Comparison of ENCODE assay signal across 20 cellular contexts in genomic region chr22:20089977-20090729, GRCh38. TPM values are rescaled to one million over a fixed set of nuclear protein-coding genes. Genes with fewer than 3 reads are reported as not detected.
A peak's percentile ranks its signal among the peaks of the same experiment; 100 is the strongest.
DNase-seq lines count a peak whose midpoint lies in the region; ATAC-seq, FAIRE-seq and TF ChIP-seq lines count a peak whose summit lies in the region.
"Had no signal": no experiment of that assay in that cellular context is flagged by ENCODE, and none has a peak within 500 bp of the region (broad histone marks: within the 10 kb centered on the region; RNA-seq: fewer than 3 reads in every experiment).

No MANE protein-coding gene starts in this region.

- POLR2A ChIA-PET in CD4-positive, alpha-beta T cell (lab: Charles Lee), result interaction anchor here (0.9 kb wide), 1 partner anchor 18 kb away, joined by 3 read pairs; no protein-coding TSS in a partner anchor

- H3K36me3 ChIP-seq in endodermal cell (ENCODE audit: control insufficient read depth, insufficient read depth, low read length), result peaks cover 100% of the 10 kb centered on the region

- no peaks in the 10 kb centered on the region for H3K4me1 ChIP-seq in endodermal cell (ENCODE audit: control insufficient read depth, insufficient read depth, low read length)

- H3K36me3 Mint-ChIP-seq in CD4-positive, alpha-beta T cell (ENCODE audit: low read depth), result peaks cover 96% of the 10 kb centered on the region
- H3K36me3 Mint-ChIP-seq in HFFc6 (ENCODE audit: low read depth) (peaks cover 61% of the 10 kb centered on the region), nephron progenitor cell (ENCODE audit: low read depth) (peaks cover 94% of the 10 kb centered on the region), endodermal cell (ENCODE audit: low read depth) (peaks cover 98% of the 10 kb centered on the region)
- peaks cover 100% of the 10 kb centered on the region for H3K36me3 Mint-ChIP-seq in dendritic cell treated with granulocyte-macrophage colony-stimulating factor and Interleukin-4, amounts not matched to agents 40 ng/mL and 50 ng/mL, for 4 days (ENCODE audit: low read depth)

- no peak for ATAC-seq in CD4-positive, alpha-beta T cell (ENCODE audit: poor library complexity)
- ATAC-seq in HG02870 (IDR thresholded peaks at IDR 0.05; ENCODE audit: unreplicated experiment), result no peak
- ATAC-seq: Panc1, right lobe of liver had no signal

- H3K9me3 Mint-ChIP-seq in CD4-positive, alpha-beta T cell, result no peaks in the 10 kb centered on the region
- H3K9me3 Mint-ChIP-seq in HFFc6, result no peaks in the 10 kb centered on the region
- H3K9me3 Mint-ChIP-seq in dendritic cell treated with granulocyte-macrophage colony-stimulating factor and Interleukin-4, amounts not matched to agents 40 ng/mL and 50 ng/mL, for 4 days, result no peaks in the 10 kb centered on the region
- no peaks in the 10 kb centered on the region for H3K9me3 Mint-ChIP-seq in nephron progenitor cell
- H3K9me3 Mint-ChIP-seq in endodermal cell, result no peaks in the 10 kb centered on the region
- H3K9me3 Mint-ChIP-seq: activated T-helper 1 cell treated with anti-CD3 and anti-CD28 coated beads, Interleukin-12 subunit alpha, Interleukin-12 subunit beta, Interleukin-2, Interleukin-4 antibody, amounts not matched to agents 30 ng/mL and 10 ng/mL and 1 ng/mL, durations not matched to agents 14 hours and 24 hours and 36 hours; neural crest cell had no signal

- WGBS in endodermal cell (ENCODE audit: insufficient coverage in 1 of 2, insufficient read length in 1 of 2), 2 experiments, result 92 to 99% methylated on average over 10 to 11 of the region's 11 CpGs

- TF ChIP-seq CTCF in CD4-positive, alpha-beta T cell (IDR thresholded peaks at IDR 0.05), result no peak
- TF ChIP-seq CTCF in HFFc6 (IDR thresholded peaks at IDR 0.05) (no peak), nephron progenitor cell (IDR thresholded peaks at IDR 0.05) (no peak), endodermal cell (conservative IDR thresholded peaks at IDR 0.05) (no peak)

- FAIRE-seq in H54 (lab: Jason Lieb, UNC), result no peak
- FAIRE-seq: TTC549 had no signal

- H3K9ac ChIP-seq in endodermal cell (ENCODE audit: extremely low read depth, low read length, poor library complexity, severe bottlenecking), result no peak overlapping the region

- H3K4me3 ChIP-seq in endodermal cell (ENCODE audit: low read length), result no peak overlapping the region
- H3K4me3 ChIP-seq: right lobe of liver, thyroid gland had no signal

- peak overlapping the region; percentile 64 for H3K27ac Mint-ChIP-seq in CD4-positive, alpha-beta T cell
- H3K27ac Mint-ChIP-seq in HFFc6 (peak overlapping the region; percentile 59), nephron progenitor cell (peak overlapping the region; percentile 66), endodermal cell (no peak overlapping the region)
- peak overlapping the region; percentile 6 for H3K27ac Mint-ChIP-seq in dendritic cell treated with granulocyte-macrophage colony-stimulating factor and Interleukin-4, amounts not matched to agents 40 ng/mL and 50 ng/mL, for 4 days
- H3K27ac Mint-ChIP-seq: activated T-helper 1 cell treated with anti-CD3 and anti-CD28 coated beads, Interleukin-12 subunit alpha, Interleukin-12 subunit beta, Interleukin-2, Interleukin-4 antibody, amounts not matched to agents 30 ng/mL and 10 ng/mL and 1 ng/mL, durations not matched to agents 14 hours and 24 hours and 36 hours had no signal

- no peaks in the 10 kb centered on the region for H3K27me3 Mint-ChIP-seq in CD4-positive, alpha-beta T cell
- H3K27me3 Mint-ChIP-seq in HFFc6 (ENCODE audit: insufficient read depth), result no peaks in the 10 kb centered on the region; the same call in 1 of the 2 replicates
- H3K27me3 Mint-ChIP-seq in dendritic cell treated with granulocyte-macrophage colony-stimulating factor and Interleukin-4, amounts not matched to agents 40 ng/mL and 50 ng/mL, for 4 days, result no peaks in the 10 kb centered on the region
- H3K27me3 Mint-ChIP-seq in nephron progenitor cell (ENCODE audit: low read depth, poor library complexity), result no peaks in the 10 kb centered on the region
- H3K27me3 Mint-ChIP-seq in endodermal cell (ENCODE audit: insufficient read depth), result no peaks in the 10 kb centered on the region

- no peak overlapping the region for H3K4me3 Mint-ChIP-seq in CD4-positive, alpha-beta T cell
- H3K4me3 Mint-ChIP-seq in HFFc6 (no peak overlapping the region), nephron progenitor cell (no peak overlapping the region), endodermal cell (no peak overlapping the region)
- no peak overlapping the region for H3K4me3 Mint-ChIP-seq in dendritic cell treated with granulocyte-macrophage colony-stimulating factor and Interleukin-4, amounts not matched to agents 40 ng/mL and 50 ng/mL, for 4 days
- H3K4me3 Mint-ChIP-seq: activated T-helper 1 cell treated with anti-CD3 and anti-CD28 coated beads, Interleukin-12 subunit alpha, Interleukin-12 subunit beta, Interleukin-2, Interleukin-4 antibody, amounts not matched to agents 30 ng/mL and 10 ng/mL and 1 ng/mL, durations not matched to agents 14 hours and 24 hours and 36 hours; neural crest cell had no signal

- H3K9me3 ChIP-seq in CD4-positive, alpha-beta T cell (ENCODE audit: control insufficient read depth, low read length), result no peaks in the 10 kb centered on the region
- H3K9me3 ChIP-seq in endodermal cell (ENCODE audit: control insufficient read depth, low read length), result no peaks in the 10 kb centered on the region
- H3K9me3 ChIP-seq: right lobe of liver, thyroid gland had no signal

- TF ChIP-seq POLR2A in H54 (IDR thresholded peaks at IDR 0.05; ENCODE audit: low read depth, low read length), result no peak

- CTCF ChIA-PET in CD4-positive, alpha-beta T cell (lab: Charles Lee), result no interaction called here

- no peak for DNase-seq in CD4-positive, alpha-beta T cell
- DNase-seq in HFFc6 (peak; percentile 54), nephron progenitor cell (no peak), H54 (ENCODE audit: insufficient read length, low spot score) (no peak), ureter (ENCODE audit: low spot score) (no peak), endodermal cell (no peak)
- DNase-seq: foreskin melanocyte; KG1; mammary epithelial cell; NCI-H1105; NCI-H748 treated with DMSO at 0.1 percent for 48 hours; right lobe of liver; stimulated activated CD4-positive, alpha-beta T cell treated with anti-CD3 and anti-CD28 coated beads, Interleukin-2, amount 100 ng/mL, for 48 hours; thyroid gland had no signal

- H3K27me3 ChIP-seq in CD4-positive, alpha-beta T cell (ENCODE audit: control insufficient read depth, insufficient read depth, low read length), result no peaks in the 10 kb centered on the region
- H3K27me3 ChIP-seq in endodermal cell (ENCODE audit: control insufficient read depth, insufficient read depth, low read length, poor library complexity, severe bottlenecking), result no peaks in the 10 kb centered on the region
- H3K27me3 ChIP-seq: right lobe of liver, thyroid gland had no signal

- peaks cover 15% of the 10 kb centered on the region for H3K4me1 Mint-ChIP-seq in CD4-positive, alpha-beta T cell (ENCODE audit: low read depth)
- H3K4me1 Mint-ChIP-seq in HFFc6 (ENCODE audit: low read depth), result peaks cover 19% of the 10 kb centered on the region
- peaks cover 11% of the 10 kb centered on the region for H3K4me1 Mint-ChIP-seq in dendritic cell treated with granulocyte-macrophage colony-stimulating factor and Interleukin-4, amounts not matched to agents 40 ng/mL and 50 ng/mL, for 4 days (ENCODE audit: low read depth)
- H3K4me1 Mint-ChIP-seq in nephron progenitor cell, result peaks cover 6% of the 10 kb centered on the region
- peaks cover under 1% of the 10 kb centered on the region for H3K4me1 Mint-ChIP-seq in endodermal cell

- intact Hi-C loops in CD4-positive, alpha-beta T cell (cut with DNase I, micrococcal nuclease), result no loop called here
- intact Hi-C loops in dendritic cell treated with granulocyte-macrophage colony-stimulating factor and Interleukin-4, amounts not matched to agents 40 ng/mL and 50 ng/mL, for 4 days (cut with micrococcal nuclease), result no loop called here

- H3K27ac ChIP-seq in CD4-positive, alpha-beta T cell (ENCODE audit: low read depth, low read length), result no peak overlapping the region
- H3K27ac ChIP-seq in endodermal cell (ENCODE audit: low read depth, low read length), result no peak overlapping the region
- H3K27ac ChIP-seq: right lobe of liver, thyroid gland had no signal

RNA-seq across cellular contexts. Expression of gene DGCR8, which starts 10.1 kb away (rescaled TPM):
- 10 to 100 TPM; 17.8 to 18.5 TPM for total RNA-seq in CD4-positive, alpha-beta T cell
- 10 to 100 TPM; 19.8 to 24.5 (median 22.0) TPM for total RNA-seq in HFFc6 (2021; fragmentation: NEBNext Ultra II Directional; extraction: Animal tissue kit (Norgen Biotek cat#: 25700))
- 49.0 TPM for total RNA-seq in ureter
- 10 to 100 TPM; 61.3 to 76.1 TPM for total RNA-seq in endodermal cell
- polyA plus RNA-seq in endodermal cell (2013, experiment 1 of 2), result 43.6 TPM
- polyA plus RNA-seq in endodermal cell (2013, experiment 2 of 2), result 34.4 TPM

RNA-seq across cellular contexts. Expression of gene RANBP1, which starts 25.8 kb away (rescaled TPM):
- total RNA-seq in CD4-positive, alpha-beta T cell, result 10 to 100 TPM; 68.1 to 72.1 TPM
- total RNA-seq in HFFc6 (2021; fragmentation: NEBNext Ultra II Directional; extraction: Animal tissue kit (Norgen Biotek cat#: 25700)), result 100 to 1,000 TPM; 177 to 231 (median 226) TPM
- total RNA-seq in ureter, result 106 TPM
- total RNA-seq in endodermal cell, result 100 to 1,000 TPM; 320 to 415 TPM
- 514 TPM for polyA plus RNA-seq in endodermal cell (2013, experiment 1 of 2)
- polyA plus RNA-seq in endodermal cell (2013, experiment 2 of 2), result 506 TPM

RNA-seq across cellular contexts. Expression of gene TRMT2A, which starts 26.9 kb away (rescaled TPM):
- total RNA-seq in CD4-positive, alpha-beta T cell, result 10 to 100 TPM; 79.3 to 84.2 TPM
- 10 to 100 TPM; 31.1 to 44.9 (median 38.5) TPM for total RNA-seq in HFFc6 (2021; fragmentation: NEBNext Ultra II Directional; extraction: Animal tissue kit (Norgen Biotek cat#: 25700))
- total RNA-seq in ureter, result 81.8 TPM
- 10 to 100 TPM; 45.6 to 55.2 TPM for total RNA-seq in endodermal cell
- polyA plus RNA-seq in endodermal cell (2013, experiment 1 of 2), result 44.3 TPM
- polyA plus RNA-seq in endodermal cell (2013, experiment 2 of 2), result 33.8 TPM

RNA-seq across cellular contexts. Expression of gene ZDHHC8, which starts 41.5 kb away (rescaled TPM):
- total RNA-seq in CD4-positive, alpha-beta T cell, result 10 to 100 TPM; 44.9 to 49.3 TPM
- 100 to 1,000 TPM in 3 of 6 experiments, 10 to 100 TPM in 3; 91.8 to 119 (median 99.1) TPM for total RNA-seq in HFFc6 (2021; fragmentation: NEBNext Ultra II Directional; extraction: Animal tissue kit (Norgen Biotek cat#: 25700))
- total RNA-seq in ureter (64.2 TPM), endodermal cell (10 to 100 TPM; 82.2 to 82.3 TPM)
- polyA plus RNA-seq in endodermal cell (2013, experiment 1 of 2), result 70.4 TPM
- polyA plus RNA-seq in endodermal cell (2013, experiment 2 of 2), result 56.8 TPM
